ENCODE assay signal across 1 cellular context in the genomic region with DNA sequence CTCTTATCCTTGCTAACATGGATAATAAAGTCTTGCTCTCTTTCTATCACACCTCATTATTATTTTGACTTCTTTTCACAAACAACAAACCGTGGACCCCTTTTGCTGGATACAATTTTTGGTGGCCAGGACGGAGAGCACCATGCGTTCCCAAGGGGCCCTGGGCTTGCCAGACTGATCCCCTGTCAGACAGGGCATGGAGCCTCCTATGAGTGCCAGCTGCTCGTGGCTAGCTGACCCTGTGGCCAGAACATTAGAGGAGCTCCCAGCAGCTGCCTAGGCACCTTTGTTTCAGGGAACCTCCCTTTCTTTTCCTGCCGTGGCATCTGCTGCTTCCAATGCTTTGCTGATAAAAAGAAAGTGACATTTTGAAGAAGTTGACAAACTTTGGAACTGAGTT.
TF ChIP-seq lines count a peak whose summit lies in the region.

No MANE protein-coding gene starts in this region.

TF ChIP-seq in H1, 55 proteins besides CTCF, POLR2A, EP300 and RAD21:
- TF ChIP-seq NANOG (IDR thresholded peaks at IDR 0.05; ENCODE audit: insufficient read depth, low read depth, low read length, poor library complexity, severe bottlenecking): no peak
- TF ChIP-seq SIRT6 (IDR thresholded peaks at IDR 0.05; ENCODE audit: low read length): no peak
- no peak for TF ChIP-seq RBBP5 (IDR thresholded peaks at IDR 0.05; ENCODE audit: borderline replicate concordance, low read depth, low read length)
- TF ChIP-seq KDM1A (IDR thresholded peaks at IDR 0.05; ENCODE audit: borderline replicate concordance, low read length): no peak
- TF ChIP-seq KDM4A (IDR thresholded peaks at IDR 0.05; ENCODE audit: low read depth, low read length, severe bottlenecking): no peak
- no peak for TF ChIP-seq ASH2L (IDR thresholded peaks at IDR 0.05; ENCODE audit: low read length)
- TF ChIP-seq SIN3A (conservative IDR thresholded peaks at IDR 0.05 in 1 of 2, IDR thresholded peaks at IDR 0.05 in 1 of 2; ENCODE audit: low read depth in 1 of 2, low read length in 2 of 2): no peak
